8 cellular contexts compared by ENCODE assay signal in the genomic region with DNA sequence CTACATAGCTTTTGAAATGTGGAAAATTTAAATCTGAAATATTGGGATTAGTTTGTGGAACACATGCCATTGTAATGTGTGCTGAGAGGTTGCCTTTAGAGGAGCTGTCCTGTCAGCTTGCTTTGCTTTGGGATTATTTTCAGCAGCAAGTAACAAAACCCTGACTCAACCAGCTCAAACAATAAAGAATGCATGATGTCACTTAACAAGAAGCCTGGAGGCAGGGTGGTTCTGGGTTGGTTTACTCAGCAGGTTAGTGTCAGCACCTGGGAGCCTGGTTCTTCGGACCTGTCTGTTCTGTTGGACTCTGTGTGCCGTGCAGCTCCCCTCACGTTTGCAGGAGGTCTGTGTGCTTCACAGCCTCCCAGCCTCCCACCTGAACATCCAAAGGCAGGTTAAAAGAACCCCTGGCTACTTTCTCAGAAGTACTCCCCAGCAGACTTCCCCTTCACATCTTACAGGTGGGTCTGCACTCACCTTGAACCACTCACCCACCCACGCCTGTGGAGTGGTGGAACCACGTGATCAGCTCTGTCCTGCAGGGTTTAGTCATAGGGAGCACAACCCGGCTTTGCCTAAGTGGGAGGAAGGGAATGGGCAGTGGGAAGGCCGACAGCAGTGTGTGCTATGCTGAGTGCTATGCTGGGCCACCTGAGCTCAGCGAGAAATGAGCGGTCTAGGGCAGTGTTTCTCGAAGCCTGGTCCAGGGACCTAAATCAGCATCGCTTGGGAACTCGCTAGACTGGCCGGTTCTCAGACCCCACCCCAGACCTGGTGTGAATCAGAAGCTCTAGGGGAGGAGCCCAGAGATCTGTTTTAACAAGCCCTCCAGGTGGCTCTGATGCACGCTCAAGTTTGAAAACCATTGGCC. TPM values are rescaled to one million over a fixed set of nuclear protein-coding genes. Genes with fewer than 3 reads are reported as not detected.
DNase-seq lines count a peak whose midpoint lies in the region; ATAC-seq, FAIRE-seq and TF ChIP-seq lines count a peak whose summit lies in the region.

No MANE protein-coding gene starts in this region.

- peak overlapping the region; percentile 9 for H3K4me3 Mint-ChIP-seq in activated CD4-positive, alpha-beta memory T cell treated with anti-CD3 and anti-CD28 coated beads for 36 hours

- peaks cover 72% of the 10 kb centered on the region for H3K4me1 Mint-ChIP-seq in activated CD4-positive, alpha-beta memory T cell treated with anti-CD3 and anti-CD28 coated beads for 36 hours (ENCODE audit: low read depth)

- H3K27ac Mint-ChIP-seq in activated CD4-positive, alpha-beta memory T cell treated with anti-CD3 and anti-CD28 coated beads for 36 hours = peak overlapping the region; percentile 87

- no peaks in the 10 kb centered on the region for H3K27me3 Mint-ChIP-seq in activated CD4-positive, alpha-beta memory T cell treated with anti-CD3 and anti-CD28 coated beads for 36 hours

- ATAC-seq in foreskin keratinocyte (peak; percentile 83), GM21360 (IDR thresholded peaks at IDR 0.05; ENCODE audit: unreplicated experiment) (no peak)

- POLR2A ChIA-PET in activated CD4-positive, alpha-beta memory T cell treated with anti-CD3 and anti-CD28 coated beads for 36 hours (lab: Charles Lee) = interaction anchor here (0.7 to 3.8 kb wide), 7 partner anchors 10 to 36 kb away, joined by 3 to 31 read pairs (median 7); partner anchors contain the start of gene TMEM131L

- peaks cover 5% of the 10 kb centered on the region for H3K36me3 Mint-ChIP-seq in activated CD4-positive, alpha-beta memory T cell treated with anti-CD3 and anti-CD28 coated beads for 36 hours

- no peaks in the 10 kb centered on the region for H3K9me3 Mint-ChIP-seq in activated CD4-positive, alpha-beta memory T cell treated with anti-CD3 and anti-CD28 coated beads for 36 hours

- CTCF ChIA-PET in activated CD4-positive, alpha-beta memory T cell treated with anti-CD3 and anti-CD28 coated beads for 36 hours (lab: Charles Lee) = interaction anchor here (0.7 to 4.9 kb wide), 10 partner anchors 9 to 263 kb away, joined by 3 to 33 read pairs (median 4); no protein-coding TSS in a partner anchor

- intact Hi-C loops in activated CD4-positive, alpha-beta memory T cell treated with anti-CD3 and anti-CD28 coated beads for 36 hours (cut with micrococcal nuclease) = loop anchor here (1.0 kb wide), 1 partner anchor 9 kb away; no protein-coding TSS in a partner anchor

- peak overlapping the region; percentile 79 for H3K27ac ChIP-seq in 22Rv1
- peak overlapping the region; percentile 96 for H3K27ac ChIP-seq in foreskin keratinocyte

- no peak for TF ChIP-seq CTCF in 22Rv1 (IDR thresholded peaks at IDR 0.05)
- TF ChIP-seq CTCF in foreskin keratinocyte (conservative IDR thresholded peaks at IDR 0.05) = peak; percentile 37

- no peaks in the 10 kb centered on the region for H3K27me3 ChIP-seq in foreskin keratinocyte

- H3K4me1 ChIP-seq in foreskin keratinocyte = peaks cover 26% of the 10 kb centered on the region

- FAIRE-seq in GM18507 (lab: Jason Lieb, UNC) = peak; percentile 67

- DNase-seq in GM18507 (ENCODE audit: extremely low spot score, insufficient read length, low read depth) = no peak
- DNase-seq in activated CD4-positive, alpha-beta memory T cell treated with anti-CD3 and anti-CD28 coated beads for 36 hours = peak; percentile 54
- DNase-seq in foreskin keratinocyte = peak; percentile 97 to 98
- DNase-seq in stimulated activated CD4-positive, alpha-beta T cell treated with anti-CD3 and anti-CD28 coated beads, Interleukin-4, amount 100 ng/mL, for 24 hours = peak; percentile 42
- DNase-seq in C1 segment of cervical spinal cord (lab: John Stamatoyannopoulos, UW) = no peak
- DNase-seq in NCI-H510A treated with DMSO at 0.1 percent for 48 hours (lab: John Stamatoyannopoulos, UW) = no peak

RNA-seq across cellular contexts. Expression of gene TMEM131L, which starts 20.4 kb away (rescaled TPM):
- 10 to 100 TPM; 32.7 to 33.3 TPM for total RNA-seq in activated CD4-positive, alpha-beta memory T cell treated with anti-CD3 and anti-CD28 coated beads for 36 hours
- 10.5 and 13.4 TPM in 2 replicates for total RNA-seq in foreskin keratinocyte
- polyA plus RNA-seq in foreskin keratinocyte = 3.8 and 4.1 TPM in 2 replicates

Comparison
In these comparisons a context has a peak if more than half of its experiments do, and no peak if none do; other contexts are left out.
1. DNase-seq: peak in activated CD4-positive, alpha-beta memory T cell treated with anti-CD3 and anti-CD28 coated beads for 36 hours (single experiment), foreskin keratinocyte (2 of 2) and stimulated activated CD4-positive, alpha-beta T cell treated with anti-CD3 and anti-CD28 coated beads, Interleukin-4, amount 100 ng/mL, for 24 hours (single experiment); none in GM18507 (single experiment), C1 segment of cervical spinal cord (0 of 14) and NCI-H510A treated with DMSO at 0.1 percent for 48 hours (single experiment).